Comparison of ENCODE assay signal across 2 cellular contexts in genomic region chr10:50600286-50600685, GRCh38.
TF ChIP-seq lines count a peak whose summit lies in the region.

No MANE protein-coding gene starts in this region.

TF ChIP-seq in A549, 52 proteins besides CTCF, POLR2A, EP300 and RAD21:
- TF ChIP-seq, protein P1, sequence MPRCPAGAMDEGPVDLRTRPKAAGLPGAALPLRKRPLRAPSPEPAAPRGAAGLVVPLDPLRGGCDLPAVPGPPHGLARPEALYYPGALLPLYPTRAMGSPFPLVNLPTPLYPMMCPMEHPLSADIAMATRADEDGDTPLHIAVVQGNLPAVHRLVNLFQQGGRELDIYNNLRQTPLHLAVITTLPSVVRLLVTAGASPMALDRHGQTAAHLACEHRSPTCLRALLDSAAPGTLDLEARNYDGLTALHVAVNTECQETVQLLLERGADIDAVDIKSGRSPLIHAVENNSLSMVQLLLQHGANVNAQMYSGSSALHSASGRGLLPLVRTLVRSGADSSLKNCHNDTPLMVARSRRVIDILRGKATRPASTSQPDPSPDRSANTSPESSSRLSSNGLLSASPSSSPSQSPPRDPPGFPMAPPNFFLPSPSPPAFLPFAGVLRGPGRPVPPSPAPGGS (IDR thresholded peaks at IDR 0.05), result no peak
- TF ChIP-seq KDM1A (IDR thresholded peaks at IDR 0.05; ENCODE audit: low read depth) (no peak), SMC3 (IDR thresholded peaks at IDR 0.05) (no peak), TFCP2L1 (CRISPR knock-in tag; IDR thresholded peaks at IDR 0.05) (no peak), EHF (CRISPR knock-in tag; IDR thresholded peaks at IDR 0.05) (no peak), HOXB13 (CRISPR knock-in tag; IDR thresholded peaks at IDR 0.05; ENCODE audit: low read depth) (no peak), FOSB (CRISPR knock-in tag; IDR thresholded peaks at IDR 0.05) (no peak), PBX3 (IDR thresholded peaks at IDR 0.05) (no peak), HOXB5 (CRISPR knock-in tag; IDR thresholded peaks at IDR 0.05) (no peak)

TF ChIP-seq in HCT116, 20 proteins besides CTCF, POLR2A, EP300 and RAD21 (continued from another document):
- no peak for TF ChIP-seq ZBTB33 (IDR thresholded peaks at IDR 0.05; ENCODE audit: extremely low read depth, insufficient replicate concordance, low read length)
- no peak for TF ChIP-seq SP1 (IDR thresholded peaks at IDR 0.05; ENCODE audit: low read depth)
- no peak for TF ChIP-seq YY1 (IDR thresholded peaks at IDR 0.05; ENCODE audit: extremely low read depth, insufficient replicate concordance, low read depth, low read length)
- no peak for TF ChIP-seq EGR1 (IDR thresholded peaks at IDR 0.05; ENCODE audit: low read depth)
- TF ChIP-seq FOSL1 (IDR thresholded peaks at IDR 0.05; ENCODE audit: low read depth), result no peak
- TF ChIP-seq CEBPB (IDR thresholded peaks at IDR 0.05; ENCODE audit: low read depth), result no peak
- no peak for TF ChIP-seq REST (IDR thresholded peaks at IDR 0.05; ENCODE audit: low read depth)
